Comparison of ENCODE assay signal across 8 cellular contexts in genomic region chr22:35477911-35478582, GRCh38.
A peak's percentile ranks its signal among the peaks of the same experiment; 100 is the strongest.
DNase-seq lines count a peak whose midpoint lies in the region; FAIRE-seq and TF ChIP-seq lines count a peak whose summit lies in the region.

No MANE protein-coding gene starts in this region.

- H3K4me3 Mint-ChIP-seq in brain, result no peak overlapping the region
- peak overlapping the region; percentile 65 for H3K4me3 Mint-ChIP-seq in nephron progenitor cell

- H3K4me1 Mint-ChIP-seq in brain (peaks cover 60% of the 10 kb centered on the region), nephron progenitor cell (peaks cover 82% of the 10 kb centered on the region)

- TF ChIP-seq POLR2A in GM12891 (IDR thresholded peaks at IDR 0.05; ENCODE audit: low read depth, low read length), result no peak

- H3K27me3 Mint-ChIP-seq in brain (peaks cover 6% of the 10 kb centered on the region), nephron progenitor cell (ENCODE audit: low read depth, poor library complexity) (peaks cover 4% of the 10 kb centered on the region)

- peak overlapping the region in 4 of 5 experiments; percentile 77 to 86 (median 78) for H3K27ac Mint-ChIP-seq in brain
- peak overlapping the region; percentile 98 for H3K27ac Mint-ChIP-seq in nephron progenitor cell

- H3K36me3 Mint-ChIP-seq in brain, result no peaks in the 10 kb centered on the region
- no peaks in the 10 kb centered on the region for H3K36me3 Mint-ChIP-seq in nephron progenitor cell (ENCODE audit: low read depth)

- no peak for FAIRE-seq in GM12891 (lab: Jason Lieb, UNC)

- peak; percentile 65 for DNase-seq in GM03348 (ENCODE audit: low spot score)
- DNase-seq in NCI-H226, result peak; percentile 76
- peak; percentile 67 for DNase-seq in nephron progenitor cell
- DNase-seq in activated CD4-positive, alpha-beta T cell treated with anti-CD3 and anti-CD28 coated beads, Interleukin-2, amount 50 U/mL, for 4 hours, result no peak
- no peak for DNase-seq in stimulated activated CD4-positive, alpha-beta T cell treated with anti-CD3 and anti-CD28 coated beads, Interleukin-12 subunit alpha, Interleukin-12 subunit beta, amount 100 ng/mL, for 4 hours
- DNase-seq in GM12891 (ENCODE audit: insufficient read length, low spot score), result no peak
- no peak for DNase-seq in DMS114 treated with DMSO at 0.1 percent for 48 hours (lab: John Stamatoyannopoulos, UW; ENCODE audit: unreplicated experiment)

- TF ChIP-seq CTCF in brain (conservative IDR thresholded peaks at IDR 0.05), result no peak
- no peak for TF ChIP-seq CTCF in nephron progenitor cell (IDR thresholded peaks at IDR 0.05)

- peaks cover 0 to 5% (median 0%) of the 10 kb centered on the region in 5 experiments for H3K9me3 Mint-ChIP-seq in brain
- peaks cover 8% of the 10 kb centered on the region for H3K9me3 Mint-ChIP-seq in nephron progenitor cell

TF ChIP-seq in GM12891, 5 proteins besides CTCF, POLR2A, EP300 and RAD21:
- no peak for TF ChIP-seq POLR2AphosphoS5 (IDR thresholded peaks at IDR 0.05; ENCODE audit: low read depth, low read length)
- TF ChIP-seq PAX5 (IDR thresholded peaks at IDR 0.05; ENCODE audit: insufficient read depth, low read length, severe bottlenecking), result no peak
- TF ChIP-seq TAF1 (IDR thresholded peaks at IDR 0.05; ENCODE audit: low read depth, low read length), result no peak
- no peak for TF ChIP-seq POU2F2 (IDR thresholded peaks at IDR 0.05; ENCODE audit: low read depth, low read length)

Comparison
In these comparisons a context has a peak if more than half of its experiments do, and no peak if none do; other contexts are left out.
1. DNase-seq: peak in GM03348 (single experiment), NCI-H226 (single experiment) and nephron progenitor cell (single experiment); none in activated CD4-positive, alpha-beta T cell treated with anti-CD3 and anti-CD28 coated beads, Interleukin-2, amount 50 U/mL, for 4 hours (0 of 2), stimulated activated CD4-positive, alpha-beta T cell treated with anti-CD3 and anti-CD28 coated beads, Interleukin-12 subunit alpha, Interleukin-12 subunit beta, amount 100 ng/mL, for 4 hours (single experiment), GM12891 (single experiment) and DMS114 treated with DMSO at 0.1 percent for 48 hours (single experiment).